ENCODE assay signal across 1 cellular context in the genomic region with DNA sequence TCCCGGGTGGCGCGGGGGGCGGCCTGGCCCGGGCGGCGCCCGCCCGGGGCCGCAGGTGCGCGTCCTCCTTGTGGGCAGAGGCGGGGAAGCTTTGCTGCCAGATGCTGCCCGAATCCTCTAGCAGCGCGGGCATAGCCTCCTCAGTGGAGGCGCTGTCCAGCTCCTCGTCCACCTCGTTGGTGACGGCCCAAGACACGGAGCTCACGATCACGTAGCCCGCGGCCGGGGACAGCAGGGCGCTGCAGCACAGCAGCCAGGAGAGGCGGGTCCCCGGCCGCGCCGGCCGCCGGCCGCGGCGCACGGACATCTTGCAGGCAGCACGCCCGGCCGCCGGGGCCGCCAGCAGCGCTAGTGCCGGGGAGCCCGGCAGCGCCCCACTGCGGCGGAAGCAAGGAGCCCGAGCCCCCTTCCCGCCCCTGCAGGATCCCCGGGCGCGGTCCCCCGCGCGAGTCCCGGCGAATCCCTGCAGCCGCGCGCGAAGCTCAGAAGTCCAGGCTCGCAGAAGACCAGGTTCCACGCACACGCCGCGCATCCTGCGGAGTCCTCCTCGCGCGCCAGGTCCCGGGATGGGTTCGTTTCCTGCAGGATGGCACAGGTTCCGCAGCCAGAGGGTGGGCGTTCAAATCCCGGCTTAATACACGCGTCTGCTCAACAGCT.
TF ChIP-seq lines count a peak whose summit lies in the region.

A gene with protein sequence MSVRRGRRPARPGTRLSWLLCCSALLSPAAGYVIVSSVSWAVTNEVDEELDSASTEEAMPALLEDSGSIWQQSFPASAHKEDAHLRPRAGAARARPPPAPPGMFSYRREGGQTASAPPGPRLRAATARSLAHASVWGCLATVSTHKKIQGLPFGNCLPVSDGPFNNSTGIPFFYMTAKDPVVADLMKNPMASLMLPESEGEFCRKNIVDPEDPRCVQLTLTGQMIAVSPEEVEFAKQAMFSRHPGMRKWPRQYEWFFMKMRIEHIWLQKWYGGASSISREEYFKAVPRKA (minus strand): TSS at position 353 of the 657 bp plus-strand sequence. CDS start 46 bp downstream, at position 307.

TF ChIP-seq in HepG2, 621 proteins besides CTCF, POLR2A, EP300 and RAD21 (continued from another document and continues in another):
- TF ChIP-seq ZNF720 (CRISPR knock-in tag; IDR thresholded peaks at IDR 0.05): no peak
- peak; percentile 10; the same call in 1 of the 2 replicates for TF ChIP-seq MYC (CRISPR knock-in tag; IDR thresholded peaks at IDR 0.05; ENCODE audit: borderline replicate concordance)
- no peak for TF ChIP-seq MED8 (CRISPR knock-in tag; IDR thresholded peaks at IDR 0.05; ENCODE audit: insufficient replicate concordance)
- TF ChIP-seq SSRP1 (CRISPR knock-in tag; IDR thresholded peaks at IDR 0.05): no peak
- TF ChIP-seq SIN3B (IDR thresholded peaks at IDR 0.05; ENCODE audit: low read length): no peak
- TF ChIP-seq ATM (IDR thresholded peaks at IDR 0.05; ENCODE audit: borderline replicate concordance): no peak
- TF ChIP-seq, protein P1, sequence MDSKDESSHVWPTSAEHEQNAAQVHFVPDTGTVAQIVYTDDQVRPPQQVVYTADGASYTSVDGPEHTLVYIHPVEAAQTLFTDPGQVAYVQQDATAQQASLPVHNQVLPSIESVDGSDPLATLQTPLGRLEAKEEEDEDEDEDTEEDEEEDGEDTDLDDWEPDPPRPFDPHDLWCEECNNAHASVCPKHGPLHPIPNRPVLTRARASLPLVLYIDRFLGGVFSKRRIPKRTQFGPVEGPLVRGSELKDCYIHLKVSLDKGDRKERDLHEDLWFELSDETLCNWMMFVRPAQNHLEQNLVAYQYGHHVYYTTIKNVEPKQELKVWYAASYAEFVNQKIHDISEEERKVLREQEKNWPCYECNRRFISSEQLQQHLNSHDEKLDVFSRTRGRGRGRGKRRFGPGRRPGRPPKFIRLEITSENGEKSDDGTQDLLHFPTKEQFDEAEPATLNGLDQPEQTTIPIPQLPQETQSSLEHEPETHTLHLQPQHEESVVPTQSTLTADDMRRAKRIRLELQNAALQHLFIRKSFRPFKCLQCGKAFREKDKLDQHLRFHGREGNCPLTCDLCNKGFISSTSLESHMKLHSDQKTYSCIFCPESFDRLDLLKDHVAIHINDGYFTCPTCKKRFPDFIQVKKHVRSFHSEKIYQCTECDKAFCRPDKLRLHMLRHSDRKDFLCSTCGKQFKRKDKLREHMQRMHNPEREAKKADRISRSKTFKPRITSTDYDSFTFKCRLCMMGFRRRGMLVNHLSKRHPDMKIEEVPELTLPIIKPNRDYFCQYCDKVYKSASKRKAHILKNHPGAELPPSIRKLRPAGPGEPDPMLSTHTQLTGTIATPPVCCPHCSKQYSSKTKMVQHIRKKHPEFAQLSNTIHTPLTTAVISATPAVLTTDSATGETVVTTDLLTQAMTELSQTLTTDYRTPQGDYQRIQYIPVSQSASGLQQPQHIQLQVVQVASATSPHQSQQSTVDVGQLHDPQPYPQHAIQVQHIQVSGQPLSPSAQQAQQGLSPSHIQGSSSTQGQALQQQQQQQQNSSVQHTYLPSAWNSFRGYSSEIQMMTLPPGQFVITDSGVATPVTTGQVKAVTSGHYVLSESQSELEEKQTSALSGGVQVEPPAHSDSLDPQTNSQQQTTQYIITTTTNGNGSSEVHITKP (CRISPR knock-in tag; IDR thresholded peaks at IDR 0.05; ENCODE audit: low read depth): no peak
- TF ChIP-seq SIX4 (CRISPR knock-in tag; IDR thresholded peaks at IDR 0.05): no peak
- no peak for TF ChIP-seq NCOR1 (IDR thresholded peaks at IDR 0.05; ENCODE audit: borderline replicate concordance, low read length)
- peak; percentile 83; the same call in 1 of the 2 replicates for TF ChIP-seq ZNF354B (CRISPR knock-in tag; IDR thresholded peaks at IDR 0.05)
- TF ChIP-seq ZNF879 (CRISPR knock-in tag; IDR thresholded peaks at IDR 0.05): no peak
- no peak for TF ChIP-seq ZNF382 (CRISPR knock-in tag; IDR thresholded peaks at IDR 0.05; ENCODE audit: borderline replicate concordance)
- no peak for TF ChIP-seq HNRNPK (IDR thresholded peaks at IDR 0.05; ENCODE audit: low read depth, low read length, poor library complexity, severe bottlenecking)
- TF ChIP-seq GPN1 (CRISPR knock-in tag; IDR thresholded peaks at IDR 0.05; ENCODE audit: borderline replicate concordance): 0 out of 2 replicates have a peak, but pooled peaks have one; percentile 8
- TF ChIP-seq AGO1 (IDR thresholded peaks at IDR 0.05; ENCODE audit: low read depth, low read length, poor library complexity, severe bottlenecking): no peak
- no peak for TF ChIP-seq SOX6 (IDR thresholded peaks at IDR 0.05)
- TF ChIP-seq SOX6 (CRISPR knock-in tag; IDR thresholded peaks at IDR 0.05): no peak
- no peak for TF ChIP-seq ISX (CRISPR knock-in tag; conservative IDR thresholded peaks at IDR 0.05)
- TF ChIP-seq ZNF546 (CRISPR knock-in tag; conservative IDR thresholded peaks at IDR 0.05): no peak
- TF ChIP-seq SYNCRIP (IDR thresholded peaks at IDR 0.05; ENCODE audit: insufficient read depth, low read depth, low read length): no peak
- TF ChIP-seq ZNF230 (CRISPR knock-in tag; IDR thresholded peaks at IDR 0.05): 0 out of 2 replicates have a peak, but pooled peaks have one; percentile 43
- TF ChIP-seq ZNF251 (CRISPR knock-in tag; IDR thresholded peaks at IDR 0.05): no peak
- TF ChIP-seq, protein P2, sequence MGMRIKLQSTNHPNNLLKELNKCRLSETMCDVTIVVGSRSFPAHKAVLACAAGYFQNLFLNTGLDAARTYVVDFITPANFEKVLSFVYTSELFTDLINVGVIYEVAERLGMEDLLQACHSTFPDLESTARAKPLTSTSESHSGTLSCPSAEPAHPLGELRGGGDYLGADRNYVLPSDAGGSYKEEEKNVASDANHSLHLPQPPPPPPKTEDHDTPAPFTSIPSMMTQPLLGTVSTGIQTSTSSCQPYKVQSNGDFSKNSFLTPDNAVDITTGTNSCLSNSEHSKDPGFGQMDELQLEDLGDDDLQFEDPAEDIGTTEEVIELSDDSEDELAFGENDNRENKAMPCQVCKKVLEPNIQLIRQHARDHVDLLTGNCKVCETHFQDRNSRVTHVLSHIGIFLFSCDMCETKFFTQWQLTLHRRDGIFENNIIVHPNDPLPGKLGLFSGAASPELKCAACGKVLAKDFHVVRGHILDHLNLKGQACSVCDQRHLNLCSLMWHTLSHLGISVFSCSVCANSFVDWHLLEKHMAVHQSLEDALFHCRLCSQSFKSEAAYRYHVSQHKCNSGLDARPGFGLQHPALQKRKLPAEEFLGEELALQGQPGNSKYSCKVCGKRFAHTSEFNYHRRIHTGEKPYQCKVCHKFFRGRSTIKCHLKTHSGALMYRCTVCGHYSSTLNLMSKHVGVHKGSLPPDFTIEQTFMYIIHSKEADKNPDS (CRISPR knock-in tag; IDR thresholded peaks at IDR 0.05): no peak; the same call in 1 of the 2 replicates
- TF ChIP-seq, protein P3, sequence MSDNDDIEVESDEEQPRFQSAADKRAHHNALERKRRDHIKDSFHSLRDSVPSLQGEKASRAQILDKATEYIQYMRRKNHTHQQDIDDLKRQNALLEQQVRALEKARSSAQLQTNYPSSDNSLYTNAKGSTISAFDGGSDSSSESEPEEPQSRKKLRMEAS (IDR thresholded peaks at IDR 0.05): peak; percentile 57; the same call in 1 of the 2 replicates
- TF ChIP-seq RNF2 (conservative IDR thresholded peaks at IDR 0.05; ENCODE audit: low read depth): no peak; the same call in 1 of the 2 replicates
- TF ChIP-seq ARID2 (CRISPR knock-in tag; IDR thresholded peaks at IDR 0.05; ENCODE audit: borderline replicate concordance): no peak
- TF ChIP-seq, protein P4, sequence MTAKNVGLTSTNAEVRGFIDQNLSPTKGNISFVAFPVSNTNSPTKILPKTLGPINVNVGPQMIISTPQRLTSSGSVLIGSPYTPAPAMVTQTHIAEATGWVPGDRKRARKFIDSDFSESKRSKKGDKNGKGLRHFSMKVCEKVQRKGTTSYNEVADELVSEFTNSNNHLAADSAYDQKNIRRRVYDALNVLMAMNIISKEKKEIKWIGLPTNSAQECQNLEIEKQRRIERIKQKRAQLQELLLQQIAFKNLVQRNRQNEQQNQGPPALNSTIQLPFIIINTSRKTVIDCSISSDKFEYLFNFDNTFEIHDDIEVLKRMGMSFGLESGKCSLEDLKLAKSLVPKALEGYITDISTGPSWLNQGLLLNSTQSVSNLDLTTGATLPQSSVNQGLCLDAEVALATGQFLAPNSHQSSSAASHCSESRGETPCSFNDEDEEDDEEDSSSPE (CRISPR knock-in tag; IDR thresholded peaks at IDR 0.05): peak; percentile 30; the same call in 1 of the 2 replicates
- TF ChIP-seq ZNF790 (CRISPR knock-in tag; IDR thresholded peaks at IDR 0.05; ENCODE audit: borderline replicate concordance): peak; percentile 74; the same call in 1 of the 2 replicates
- TF ChIP-seq, protein P5, sequence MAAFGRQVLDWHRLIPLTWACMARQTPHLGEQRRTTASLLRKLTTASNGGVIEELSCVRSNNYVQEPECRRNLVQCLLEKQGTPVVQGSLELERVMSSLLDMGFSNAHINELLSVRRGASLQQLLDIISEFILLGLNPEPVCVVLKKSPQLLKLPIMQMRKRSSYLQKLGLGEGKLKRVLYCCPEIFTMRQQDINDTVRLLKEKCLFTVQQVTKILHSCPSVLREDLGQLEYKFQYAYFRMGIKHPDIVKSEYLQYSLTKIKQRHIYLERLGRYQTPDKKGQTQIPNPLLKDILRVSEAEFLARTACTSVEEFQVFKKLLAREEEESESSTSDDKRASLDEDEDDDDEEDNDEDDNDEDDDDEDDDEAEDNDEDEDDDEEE (CRISPR knock-in tag; IDR thresholded peaks at IDR 0.05): peak; percentile 83
- TF ChIP-seq, protein P6, sequence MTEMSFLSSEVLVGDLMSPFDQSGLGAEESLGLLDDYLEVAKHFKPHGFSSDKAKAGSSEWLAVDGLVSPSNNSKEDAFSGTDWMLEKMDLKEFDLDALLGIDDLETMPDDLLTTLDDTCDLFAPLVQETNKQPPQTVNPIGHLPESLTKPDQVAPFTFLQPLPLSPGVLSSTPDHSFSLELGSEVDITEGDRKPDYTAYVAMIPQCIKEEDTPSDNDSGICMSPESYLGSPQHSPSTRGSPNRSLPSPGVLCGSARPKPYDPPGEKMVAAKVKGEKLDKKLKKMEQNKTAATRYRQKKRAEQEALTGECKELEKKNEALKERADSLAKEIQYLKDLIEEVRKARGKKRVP (CRISPR knock-in tag; IDR thresholded peaks at IDR 0.05): no peak
- TF ChIP-seq, protein P7, sequence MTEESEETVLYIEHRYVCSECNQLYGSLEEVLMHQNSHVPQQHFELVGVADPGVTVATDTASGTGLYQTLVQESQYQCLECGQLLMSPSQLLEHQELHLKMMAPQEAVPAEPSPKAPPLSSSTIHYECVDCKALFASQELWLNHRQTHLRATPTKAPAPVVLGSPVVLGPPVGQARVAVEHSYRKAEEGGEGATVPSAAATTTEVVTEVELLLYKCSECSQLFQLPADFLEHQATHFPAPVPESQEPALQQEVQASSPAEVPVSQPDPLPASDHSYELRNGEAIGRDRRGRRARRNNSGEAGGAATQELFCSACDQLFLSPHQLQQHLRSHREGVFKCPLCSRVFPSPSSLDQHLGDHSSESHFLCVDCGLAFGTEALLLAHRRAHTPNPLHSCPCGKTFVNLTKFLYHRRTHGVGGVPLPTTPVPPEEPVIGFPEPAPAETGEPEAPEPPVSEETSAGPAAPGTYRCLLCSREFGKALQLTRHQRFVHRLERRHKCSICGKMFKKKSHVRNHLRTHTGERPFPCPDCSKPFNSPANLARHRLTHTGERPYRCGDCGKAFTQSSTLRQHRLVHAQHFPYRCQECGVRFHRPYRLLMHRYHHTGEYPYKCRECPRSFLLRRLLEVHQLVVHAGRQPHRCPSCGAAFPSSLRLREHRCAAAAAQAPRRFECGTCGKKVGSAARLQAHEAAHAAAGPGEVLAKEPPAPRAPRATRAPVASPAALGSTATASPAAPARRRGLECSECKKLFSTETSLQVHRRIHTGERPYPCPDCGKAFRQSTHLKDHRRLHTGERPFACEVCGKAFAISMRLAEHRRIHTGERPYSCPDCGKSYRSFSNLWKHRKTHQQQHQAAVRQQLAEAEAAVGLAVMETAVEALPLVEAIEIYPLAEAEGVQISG (CRISPR knock-in tag; IDR thresholded peaks at IDR 0.05): no peak
- no peak for TF ChIP-seq STAT5B (CRISPR knock-in tag; IDR thresholded peaks at IDR 0.05)
- no peak for TF ChIP-seq MEIS2 (CRISPR knock-in tag; IDR thresholded peaks at IDR 0.05)
- no peak; the same call in 1 of the 2 replicates for TF ChIP-seq ZFY (CRISPR knock-in tag; IDR thresholded peaks at IDR 0.05)
